In genomic region chr12:64530566-64530965, GRCh38 we compare ENCODE assay signal across 5 cellular contexts.
"Had no signal": no experiment of that assay in that cellular context is flagged by ENCODE, and none has a peak within 500 bp of the region (broad histone marks: within the 10 kb centered on the region; RNA-seq: fewer than 3 reads in every experiment).

No MANE protein-coding gene starts in this region.

- H3K4me3 Mint-ChIP-seq: GM23338, H9, IgD-negative memory B cell had no signal

- H3K4me1 Mint-ChIP-seq: IgD-negative memory B cell had no signal

- DNase-seq: H9, HCEC 1CT had no signal

- H3K27ac Mint-ChIP-seq: GM23338, H9, IgD-negative memory B cell had no signal

- ATAC-seq: GM23338, HepG2 had no signal

- H3K36me3 Mint-ChIP-seq: IgD-negative memory B cell had no signal

- H3K9me3 Mint-ChIP-seq: GM23338, H9, IgD-negative memory B cell had no signal
